13 cellular contexts compared by ENCODE assay signal in the genomic region with DNA sequence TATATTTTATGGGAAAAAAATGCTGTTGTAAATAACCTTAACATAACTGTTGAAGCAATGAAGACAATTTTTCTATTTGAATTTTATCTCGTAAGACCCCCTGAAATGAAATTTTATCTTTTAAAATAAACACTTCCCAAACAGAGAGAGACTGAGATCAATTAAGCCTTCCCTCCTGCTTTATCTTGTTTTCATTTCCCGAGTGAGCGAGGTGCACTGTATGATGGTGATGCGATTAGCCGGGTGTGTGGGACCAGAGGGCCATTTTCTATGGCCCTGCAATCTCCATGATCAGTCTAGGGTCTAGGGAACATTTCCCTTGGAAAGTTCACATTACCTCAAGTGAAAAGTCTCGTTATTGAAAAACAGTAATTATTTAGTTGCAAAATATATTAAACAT.
DNase-seq lines count a peak whose midpoint lies in the region; ATAC-seq and TF ChIP-seq lines count a peak whose summit lies in the region.
"Had no signal": no experiment of that assay in that cellular context is flagged by ENCODE, and none has a peak within 500 bp of the region (broad histone marks: within the 10 kb centered on the region; RNA-seq: fewer than 3 reads in every experiment).

No MANE protein-coding gene starts in this region.

- ATAC-seq in Panc1 (no peak), HG03139 (IDR thresholded peaks at IDR 0.05; ENCODE audit: unreplicated experiment) (no peak)
- ATAC-seq: CD8-positive, alpha-beta T cell; PC-3 had no signal

- H2BK15ac ChIP-seq in mesenchymal stem cell (ENCODE audit: low read depth, poor library complexity, severe bottlenecking) = no peak overlapping the region

- DNase-seq in DMS114 treated with DMSO at 0.1 percent for 48 hours (lab: John Stamatoyannopoulos, UW; ENCODE audit: unreplicated experiment) (peak; percentile 70), Panc1 (ENCODE audit: low read depth, low spot score) (no peak), mesenchymal stem cell (no peak), progenitor cell of endocrine pancreas (ENCODE audit: low spot score, unreplicated experiment) (no peak), NCI-H187 (lab: John Stamatoyannopoulos, UW) (no peak)
- DNase-seq in stimulated activated CD4-positive, alpha-beta T cell treated with anti-CD3 and anti-CD28 coated beads, Interleukin-4, amount 100 ng/mL, for 4 hours = no peak
- DNase-seq: CD8-positive, alpha-beta T cell; NCI-H1436; NCI-H2081 treated with DMSO at 0.1 percent for 48 hours; NCI-H226; NCI-H526 treated with DMSO at 0.1 percent for 48 hours; PC-3 had no signal

- H2BK5ac ChIP-seq in mesenchymal stem cell (ENCODE audit: low read depth, low read length, poor library complexity, severe bottlenecking) = no peak overlapping the region

- WGBS in mesenchymal stem cell = 73% methylated on average over 4 of the region's 6 CpGs

- no peak overlapping the region for H3K9ac ChIP-seq in mesenchymal stem cell (ENCODE audit: low read length)

- H3K9me3 Mint-ChIP-seq in progenitor cell of endocrine pancreas (ENCODE audit: low read depth) = peaks cover 16% of the 10 kb centered on the region

- peaks cover 4% of the 10 kb centered on the region for H3K36me3 Mint-ChIP-seq in progenitor cell of endocrine pancreas (ENCODE audit: insufficient read depth)
- H3K36me3 Mint-ChIP-seq: CD8-positive, alpha-beta T cell had no signal

- POLR2A ChIA-PET in Panc1 (lab: Charles Lee) = no interaction called here

- TF ChIP-seq CTCF in Panc1 (IDR thresholded peaks at IDR 0.05) = no peak
- no peak for TF ChIP-seq CTCF in progenitor cell of endocrine pancreas (IDR thresholded peaks at IDR 0.05; ENCODE audit: unreplicated experiment)

- no TSS peak for BruUV-seq in Panc1 (replicated peaks; lab: Mats Ljungman, UMichigan)

- no peak overlapping the region for H4K8ac ChIP-seq in mesenchymal stem cell (ENCODE audit: low read length)

- no peak overlapping the region for H3K18ac ChIP-seq in mesenchymal stem cell (ENCODE audit: low read depth in 1 of 2, low read length in 2 of 2)

- H3K36me3 ChIP-seq in Panc1 (ENCODE audit: control insufficient read depth, insufficient read depth, low read length) = no peaks in the 10 kb centered on the region
- no peaks in the 10 kb centered on the region for H3K36me3 ChIP-seq in mesenchymal stem cell (ENCODE audit: control insufficient read depth in 1 of 2, insufficient read depth in 2 of 2, low read depth in 1 of 2, low read length in 2 of 2)

- peaks cover 20% of the 10 kb centered on the region for H3K4me1 Mint-ChIP-seq in progenitor cell of endocrine pancreas (ENCODE audit: low read depth)

- no peaks in the 10 kb centered on the region for H3K9me3 ChIP-seq in Panc1 (ENCODE audit: control insufficient read depth, insufficient read depth, low read depth, low read length)
- no peaks in the 10 kb centered on the region for H3K9me3 ChIP-seq in mesenchymal stem cell (ENCODE audit: control insufficient read depth, low read length)

- H3K27ac Mint-ChIP-seq in progenitor cell of endocrine pancreas = peak overlapping the region; percentile 78
- H3K27ac Mint-ChIP-seq: CD8-positive, alpha-beta T cell had no signal

- CTCF ChIA-PET in Panc1 (lab: Charles Lee) = no interaction called here

- H3K4me2 ChIP-seq in mesenchymal stem cell (ENCODE audit: low read length, poor library complexity, severe bottlenecking) = no peak overlapping the region

- no peak overlapping the region for H3K23ac ChIP-seq in mesenchymal stem cell (ENCODE audit: low read length in 2 of 2)

- H3K27ac ChIP-seq in Panc1 (ENCODE audit: low read length) = peak overlapping the region; percentile 72; the same call in 1 of the 2 replicates
- peak overlapping the region; percentile 61 for H3K27ac ChIP-seq in mesenchymal stem cell (ENCODE audit: low read length, poor library complexity, severe bottlenecking)

- no peaks in the 10 kb centered on the region for H3K27me3 ChIP-seq in Panc1 (ENCODE audit: control insufficient read depth, insufficient read depth, low read length)
- H3K27me3 ChIP-seq in mesenchymal stem cell (ENCODE audit: control insufficient read depth in 1 of 2, insufficient read depth in 1 of 2, low read length in 2 of 2) = no peaks in the 10 kb centered on the region

- H3K14ac ChIP-seq in mesenchymal stem cell (ENCODE audit: low read length in 2 of 2) = no peak overlapping the region

- H3K79me1 ChIP-seq in mesenchymal stem cell (replicated peaks; ENCODE audit: low read length, poor library complexity, severe bottlenecking) = no peaks in the 10 kb centered on the region

- in situ Hi-C loops in Panc1 (cut with HindIII; ENCODE audit: low pct_unique_long_range_greater_than_20kb, low sequenced_read_pairs) = no loop called here

- H2BK12ac ChIP-seq in mesenchymal stem cell (ENCODE audit: low read length in 2 of 2) = no peak overlapping the region

- H4K91ac ChIP-seq in mesenchymal stem cell (ENCODE audit: low read length) = no peak overlapping the region

- no peak overlapping the region for H2AK5ac ChIP-seq in mesenchymal stem cell (ENCODE audit: low read length, severe bottlenecking)

- no peak overlapping the region for H3K4ac ChIP-seq in mesenchymal stem cell (ENCODE audit: low read depth in 1 of 2, low read length in 2 of 2)

- no peaks in the 10 kb centered on the region for H3K27me3 Mint-ChIP-seq in progenitor cell of endocrine pancreas

- intact Hi-C loops in Panc1 (cut with micrococcal nuclease; ENCODE audit: unreplicated experiment) = no loop called here

- H3K4me1 ChIP-seq in Panc1 (ENCODE audit: control insufficient read depth, insufficient read depth, low read length) (peaks cover 4% of the 10 kb centered on the region), mesenchymal stem cell (ENCODE audit: control insufficient read depth, insufficient read depth, low read depth, low read length) (peaks cover 3% of the 10 kb centered on the region)

- H2BK120ac ChIP-seq in mesenchymal stem cell (ENCODE audit: low read depth, low read length) = no peak overlapping the region

- H3K4me3 ChIP-seq in Panc1 (ENCODE audit: low read depth in 2 of 2, low read length in 2 of 2) (no peak overlapping the region), mesenchymal stem cell (ENCODE audit: insufficient read depth in 1 of 2, low read depth in 1 of 2, low read length in 2 of 2) (no peak overlapping the region)

- no peak overlapping the region for H3K4me3 Mint-ChIP-seq in progenitor cell of endocrine pancreas (ENCODE audit: low read depth)
- H3K4me3 Mint-ChIP-seq: CD8-positive, alpha-beta T cell had no signal

- H2AFZ ChIP-seq in mesenchymal stem cell (ENCODE audit: low read depth, low read length) = no peak overlapping the region
